Comparison of ENCODE assay signal across 8 cellular contexts in genomic region chr2:241483305-241483704, GRCh38.
"Had no signal": no experiment of that assay in that cellular context is flagged by ENCODE, and none has a peak within 500 bp of the region (broad histone marks: within the 10 kb centered on the region; RNA-seq: fewer than 3 reads in every experiment).

No MANE protein-coding gene starts in this region.

- DNase-seq: GDM1, GF-D8 had no signal

- H3K4me3 ChIP-seq: GM12878 had no signal

- FAIRE-seq: G401.6, GM12878, GM12891, GM12892, GM18507, GM19239 had no signal

- ATAC-seq: GM12878 had no signal
